Comparison of ENCODE assay signal across 6 cellular contexts in genomic region chr19:45090598-45090997, GRCh38. TPM values are rescaled to one million over a fixed set of nuclear protein-coding genes. Genes with fewer than 3 reads are reported as not detected.
DNase-seq lines count a peak whose midpoint lies in the region; ATAC-seq, FAIRE-seq and TF ChIP-seq lines count a peak whose summit lies in the region.

No MANE protein-coding gene starts in this region.

- DNase-seq in HFF-Myc (ENCODE audit: extremely low read depth, low read depth) (no peak), pancreas (peak in 1 of 6 donors; percentile 7), RKO (ENCODE audit: low spot score) (no peak), NCI-H345 (lab: John Stamatoyannopoulos, UW) (no peak)
- no peak for DNase-seq in effector memory CD4-positive, alpha-beta T cell
- DNase-seq in activated CD4-positive, alpha-beta T cell treated with anti-CD3 and anti-CD28 coated beads for 1 hour, result no peak

- peak overlapping the region; percentile 40; the same call in 1 of the 2 replicates for H3K4me3 ChIP-seq in HFF-Myc (replicated peaks; ENCODE audit: low read depth, low read length)
- peak overlapping the region; percentile 86 for H3K4me3 ChIP-seq in effector memory CD4-positive, alpha-beta T cell (ENCODE audit: insufficient read depth, low read depth, low read length, poor library complexity, severe bottlenecking)
- peak overlapping the region; percentile 1 to 94 (median 50) for H3K4me3 ChIP-seq in pancreas

- peaks cover 17% of the 10 kb centered on the region for H3K4me1 ChIP-seq in effector memory CD4-positive, alpha-beta T cell (ENCODE audit: control insufficient read depth, insufficient read depth, low read length, poor library complexity, severe bottlenecking)
- peaks cover 11 to 20% (median 12%) of the 10 kb centered on the region in 3 donors for H3K4me1 ChIP-seq in pancreas

- FAIRE-seq in pancreas (lab: Jason Lieb, UNC), result no peak

- peak overlapping the region; percentile 87 for H3K27ac ChIP-seq in effector memory CD4-positive, alpha-beta T cell (ENCODE audit: insufficient read depth, low read length, poor library complexity, severe bottlenecking)
- H3K27ac ChIP-seq in pancreas, result peak overlapping the region; percentile 53 to 94 (median 84)

- H3K36me3 ChIP-seq in effector memory CD4-positive, alpha-beta T cell (ENCODE audit: control insufficient read depth, insufficient read depth, low read length), result peaks cover 7% of the 10 kb centered on the region
- H3K36me3 ChIP-seq in pancreas, result no peaks in the 10 kb centered on the region

- intact Hi-C loops in pancreas (cut with DNase I), result no loop called here

- no peak for ATAC-seq in pancreas

- H3K9me3 ChIP-seq in effector memory CD4-positive, alpha-beta T cell (ENCODE audit: control insufficient read depth, low read length), result no peaks in the 10 kb centered on the region
- no peaks in the 10 kb centered on the region for H3K9me3 ChIP-seq in pancreas

- no peaks in the 10 kb centered on the region for H3K27me3 ChIP-seq in effector memory CD4-positive, alpha-beta T cell (replicated peaks; ENCODE audit: control insufficient read depth, insufficient read depth, low read length, poor library complexity, severe bottlenecking)
- no peaks in the 10 kb centered on the region for H3K27me3 ChIP-seq in pancreas

- 13 to 16% methylated on average over 5 of the region's 5 CpGs for whole genome bisulfite sequencing in pancreas, 2 donors

- no peak for TF ChIP-seq CTCF in HFF-Myc (IDR thresholded peaks at IDR 0.05; ENCODE audit: low read depth, low read length, missing control alignments)
- no peak for TF ChIP-seq CTCF in pancreas (IDR thresholded peaks at IDR 0.05)

RNA-seq across cellular contexts. Expression of gene PPP1R37, which starts 2.4 kb away (rescaled TPM):
- total RNA-seq in pancreas, result 10 to 100 TPM; 13.0 to 18.7 (median 15.1) TPM
- polyA plus RNA-seq in pancreas, result 10 to 100 TPM; 31.7 to 57.4 TPM

RNA-seq across cellular contexts. Expression of gene GEMIN7, which starts 11.5 kb away (rescaled TPM):
- 10 to 100 TPM in 1 of 6 donors, 1 to 10 TPM in 5; 3.8 to 11.4 (median 7.7) TPM for total RNA-seq in pancreas
- 10 to 100 TPM; 16.6 to 26.2 TPM for polyA plus RNA-seq in pancreas

RNA-seq across cellular contexts. Expression of gene ZNF296, which starts 14.3 kb away (rescaled TPM):
- under 1 TPM; 0.15 to 0.52 (median 0.32) TPM for total RNA-seq in pancreas
- polyA plus RNA-seq in pancreas, result 1 to 10 TPM; 2.0 to 2.1 TPM

RNA-seq across cellular contexts. Expression of gene CLASRP, which starts 51.8 kb away (rescaled TPM):
- total RNA-seq in pancreas, result 10 to 100 TPM; 34.8 to 55.0 (median 47.7) TPM
- 100 to 1,000 TPM; 213 to 244 TPM for polyA plus RNA-seq in pancreas
